In genomic region chr1:158371188-158371953, GRCh38 we compare ENCODE assay signal across 11 cellular contexts. TPM values are rescaled to one million over a fixed set of nuclear protein-coding genes. Genes with fewer than 3 reads are reported as not detected.
A peak's percentile ranks its signal among the peaks of the same experiment; 100 is the strongest.
DNase-seq lines count a peak whose midpoint lies in the region; ATAC-seq and TF ChIP-seq lines count a peak whose summit lies in the region.
"Had no signal": no experiment of that assay in that cellular context is flagged by ENCODE, and none has a peak within 500 bp of the region (broad histone marks: within the 10 kb centered on the region; RNA-seq: fewer than 3 reads in every experiment).

No MANE protein-coding gene starts in this region.

- H3K4me1 Mint-ChIP-seq in glutamatergic neuron (ENCODE audit: low read depth, unreplicated experiment) = no peaks in the 10 kb centered on the region

- peaks cover 4% of the 10 kb centered on the region for H3K27me3 Mint-ChIP-seq in glutamatergic neuron (ENCODE audit: unreplicated experiment)

- TF ChIP-seq CTCF in dorsolateral prefrontal cortex (IDR thresholded peaks at IDR 0.05 in 54 of 56, conservative IDR thresholded peaks at IDR 0.05 in 2 of 56; ENCODE audit: low read depth in 1 of 56, partially characterized antibody in 56 of 56) = no peak
- no peak for TF ChIP-seq CTCF in glutamatergic neuron (IDR thresholded peaks at IDR 0.05; ENCODE audit: partially characterized antibody, unreplicated experiment)

- H3K27ac ChIP-seq in dorsolateral prefrontal cortex = no peak overlapping the region
- H3K27ac ChIP-seq: esophagus muscularis mucosa had no signal

- H3K9me3 Mint-ChIP-seq in glutamatergic neuron (ENCODE audit: unreplicated experiment) = peaks cover 7% of the 10 kb centered on the region

- peaks cover 5% of the 10 kb centered on the region for H3K36me3 Mint-ChIP-seq in glutamatergic neuron (ENCODE audit: unreplicated experiment)

- no peak overlapping the region for H3K4me3 Mint-ChIP-seq in glutamatergic neuron (ENCODE audit: unreplicated experiment)
- H3K4me3 Mint-ChIP-seq: activated naive CD8-positive, alpha-beta T cell had no signal

- ATAC-seq in GM18867 (IDR thresholded peaks at IDR 0.05; ENCODE audit: unreplicated experiment) = peak; percentile 91
- peak; percentile 97 for ATAC-seq in GM21447 (IDR thresholded peaks at IDR 0.05; ENCODE audit: unreplicated experiment)
- peak; percentile 85 for ATAC-seq in HG03280 (IDR thresholded peaks at IDR 0.05; ENCODE audit: unreplicated experiment)

- DNase-seq in stimulated activated CD4-positive, alpha-beta T cell treated with anti-CD3 and anti-CD28 coated beads, Interleukin-15, amount 100 ng/mL, for 24 hours = peak; percentile 65
- no peak for DNase-seq in putamen (ENCODE audit: low spot score)
- DNase-seq in dorsolateral prefrontal cortex = no peak
- no peak for DNase-seq in glutamatergic neuron
- DNase-seq in dedifferentiated amniotic fluid mesenchymal stem cell (ENCODE audit: extremely low spot score) = no peak
- DNase-seq: Karpas-422 had no signal

- intact Hi-C loops in dorsolateral prefrontal cortex (cut with DNase I) = no loop called here

- H3K4me3 ChIP-seq in dorsolateral prefrontal cortex = no peak overlapping the region
- H3K4me3 ChIP-seq: esophagus muscularis mucosa had no signal

- H3K27ac Mint-ChIP-seq in glutamatergic neuron (ENCODE audit: unreplicated experiment) = no peak overlapping the region
- H3K27ac Mint-ChIP-seq: activated naive CD8-positive, alpha-beta T cell had no signal

- H3K27me3 ChIP-seq in dorsolateral prefrontal cortex = peaks cover 0 to 6% (median 0%) of the 10 kb centered on the region in 45 donors
- H3K27me3 ChIP-seq: esophagus muscularis mucosa had no signal

RNA-seq across cellular contexts. Expression of gene CD1E, which starts 17.7 kb away (rescaled TPM):
- total RNA-seq in dorsolateral prefrontal cortex = not detected
- not detected for total RNA-seq in glutamatergic neuron (ENCODE audit: unreplicated experiment)

RNA-seq across cellular contexts. Expression of gene OR10T2, which starts 27.9 kb away (rescaled TPM):
- not detected for total RNA-seq in dorsolateral prefrontal cortex
- total RNA-seq in glutamatergic neuron (ENCODE audit: unreplicated experiment) = not detected
- total RNA-seq: esophagus muscularis mucosa had no signal

RNA-seq across cellular contexts. Expression of gene CD1B, which starts 40.0 kb away (rescaled TPM):
- total RNA-seq in dorsolateral prefrontal cortex (not detected), glutamatergic neuron (ENCODE audit: unreplicated experiment) (not detected)
- total RNA-seq: esophagus muscularis mucosa had no signal

RNA-seq across cellular contexts. Expression of gene OR10K2, which starts 54.7 kb away (rescaled TPM):
- not detected for total RNA-seq in dorsolateral prefrontal cortex
- total RNA-seq in glutamatergic neuron (ENCODE audit: unreplicated experiment) = not detected
- total RNA-seq: esophagus muscularis mucosa had no signal
